In the genomic region with DNA sequence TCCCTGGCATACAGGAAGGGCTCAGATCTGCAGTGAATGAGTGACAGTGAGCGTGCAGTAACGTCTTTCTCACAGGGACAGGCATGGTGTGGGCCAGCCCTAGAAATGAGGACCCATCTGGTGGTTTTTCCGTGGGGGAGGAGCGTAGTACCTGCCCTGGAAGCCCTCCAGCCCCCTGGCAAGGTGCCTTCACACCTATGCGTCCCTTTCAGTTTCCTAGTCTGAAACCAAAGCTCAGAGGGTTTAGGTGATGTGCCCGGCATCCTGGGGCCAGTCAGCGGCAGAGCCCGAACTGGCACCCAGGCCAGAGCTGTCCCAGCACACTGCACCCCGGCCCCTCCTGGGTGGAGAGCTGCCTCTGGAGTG, we compare ENCODE assay signal across 10 cellular contexts. TPM values are rescaled to one million over a fixed set of nuclear protein-coding genes. Genes with fewer than 3 reads are reported as not detected.
A peak's percentile ranks its signal among the peaks of the same experiment; 100 is the strongest.
DNase-seq lines count a peak whose midpoint lies in the region; ATAC-seq and TF ChIP-seq lines count a peak whose summit lies in the region.
"Had no signal": no experiment of that assay in that cellular context is flagged by ENCODE, and none has a peak within 500 bp of the region (broad histone marks: within the 10 kb centered on the region; RNA-seq: fewer than 3 reads in every experiment).

No MANE protein-coding gene starts in this region.

- ATAC-seq in activated B cell treated with CpG ODN at 0.5 μM for 24 hours (ENCODE audit: low read depth) (no peak), naive B cell (ENCODE audit: low read depth in 2 of 2) (no peak), left lung (no peak), HG02623 (IDR thresholded peaks at IDR 0.05; ENCODE audit: unreplicated experiment) (no peak)
- ATAC-seq: PC-3 had no signal

- no peak for TF ChIP-seq CTCF in activated B cell treated with CpG ODN at 0.5 μM for 24 hours (IDR thresholded peaks at IDR 0.05)
- TF ChIP-seq CTCF in left lung (IDR thresholded peaks at IDR 0.05): no peak

- no peak overlapping the region for H3K27ac ChIP-seq in left lung

- CTCF ChIA-PET in activated B cell treated with CpG ODN at 0.5 μM for 24 hours (lab: Charles Lee): interaction anchor here (1.3 kb wide), 1 partner anchor 253 kb away, joined by 3 read pairs; no protein-coding TSS in a partner anchor

- H3K27ac Mint-ChIP-seq in activated B cell treated with CpG ODN at 0.5 μM for 24 hours: peak overlapping the region; percentile 81
- H3K27ac Mint-ChIP-seq in activated T-helper 1 cell treated with anti-CD3 and anti-CD28 coated beads, Interleukin-12 subunit alpha, Interleukin-12 subunit beta, Interleukin-2, Interleukin-4 antibody, amounts not matched to agents 30 ng/mL and 10 ng/mL and 1 ng/mL, durations not matched to agents 14 hours and 24 hours and 36 hours: peak overlapping the region; percentile 69
- peak overlapping the region in 5 of 6 donors; percentile 30 to 99 (median 42) for H3K27ac Mint-ChIP-seq in naive B cell

- H3K9me3 Mint-ChIP-seq in activated B cell treated with CpG ODN at 0.5 μM for 24 hours: no peaks in the 10 kb centered on the region
- H3K9me3 Mint-ChIP-seq in activated T-helper 1 cell treated with anti-CD3 and anti-CD28 coated beads, Interleukin-12 subunit alpha, Interleukin-12 subunit beta, Interleukin-2, Interleukin-4 antibody, amounts not matched to agents 30 ng/mL and 10 ng/mL and 1 ng/mL, durations not matched to agents 14 hours and 24 hours and 36 hours: no peaks in the 10 kb centered on the region
- no peaks in the 10 kb centered on the region for H3K9me3 Mint-ChIP-seq in naive B cell

- H3K36me3 ChIP-seq in left lung: no peaks in the 10 kb centered on the region

- H3K4me1 Mint-ChIP-seq in activated B cell treated with CpG ODN at 0.5 μM for 24 hours (peaks cover 71% of the 10 kb centered on the region), naive B cell (peaks cover 64 to 82% (median 78%) of the 10 kb centered on the region in 3 donors)
- H3K4me1 Mint-ChIP-seq in activated T-helper 1 cell treated with anti-CD3 and anti-CD28 coated beads, Interleukin-12 subunit alpha, Interleukin-12 subunit beta, Interleukin-2, Interleukin-4 antibody, amounts not matched to agents 30 ng/mL and 10 ng/mL and 1 ng/mL, durations not matched to agents 14 hours and 24 hours and 36 hours (ENCODE audit: low read depth): peaks cover 66% of the 10 kb centered on the region

- DNase-seq in activated B cell treated with CpG ODN at 0.5 μM for 24 hours (no peak), naive B cell (no peak), left lung (no peak), DMS79 treated with DMSO at 0.1 percent for 48 hours (lab: John Stamatoyannopoulos, UW) (no peak), NCI-H526 treated with DMSO at 0.1 percent for 48 hours (lab: John Stamatoyannopoulos, UW) (no peak)
- DNase-seq in activated T-helper 1 cell treated with anti-CD3 and anti-CD28 coated beads, Interleukin-12 subunit alpha, Interleukin-12 subunit beta, Interleukin-2, Interleukin-4 antibody, amounts not matched to agents 30 ng/mL and 10 ng/mL and 1 ng/mL, durations not matched to agents 14 hours and 24 hours and 36 hours (ENCODE audit: low spot score): peak; percentile 47
- peak; percentile 42 to 68 (median 50) for DNase-seq in stimulated activated naive CD4-positive, alpha-beta T cell (lab: John Stamatoyannopoulos, UW)
- DNase-seq: hypothalamus, PC-3 had no signal

- H3K27me3 Mint-ChIP-seq in activated B cell treated with CpG ODN at 0.5 μM for 24 hours (no peaks in the 10 kb centered on the region), naive B cell (no peaks in the 10 kb centered on the region)
- H3K27me3 Mint-ChIP-seq in activated T-helper 1 cell treated with anti-CD3 and anti-CD28 coated beads, Interleukin-12 subunit alpha, Interleukin-12 subunit beta, Interleukin-2, Interleukin-4 antibody, amounts not matched to agents 30 ng/mL and 10 ng/mL and 1 ng/mL, durations not matched to agents 14 hours and 24 hours and 36 hours (ENCODE audit: insufficient read depth): no peaks in the 10 kb centered on the region

- H3K4me3 Mint-ChIP-seq in activated B cell treated with CpG ODN at 0.5 μM for 24 hours: no peak overlapping the region
- H3K4me3 Mint-ChIP-seq in activated T-helper 1 cell treated with anti-CD3 and anti-CD28 coated beads, Interleukin-12 subunit alpha, Interleukin-12 subunit beta, Interleukin-2, Interleukin-4 antibody, amounts not matched to agents 30 ng/mL and 10 ng/mL and 1 ng/mL, durations not matched to agents 14 hours and 24 hours and 36 hours: peak overlapping the region; percentile 82
- peak overlapping the region in 1 of 8 donors; percentile 32 for H3K4me3 Mint-ChIP-seq in naive B cell

- H3K9me3 ChIP-seq in left lung: no peaks in the 10 kb centered on the region

- H3K4me1 ChIP-seq in left lung: peaks cover 17 to 30% of the 10 kb centered on the region in 2 donors

- POLR2A ChIA-PET in activated B cell treated with CpG ODN at 0.5 μM for 24 hours (lab: Charles Lee): interaction anchor here (0.6 kb wide), 1 partner anchor 328 kb away, joined by 11 read pairs; no protein-coding TSS in a partner anchor

- H3K27me3 ChIP-seq in left lung: peaks cover 20 to 35% of the 10 kb centered on the region in 2 donors

- H3K4me3 ChIP-seq in left lung: no peak overlapping the region

- intact Hi-C loops in activated B cell treated with CpG ODN at 0.5 μM for 24 hours (cut with micrococcal nuclease): no loop called here
- intact Hi-C loops in activated T-helper 1 cell treated with anti-CD3 and anti-CD28 coated beads, Interleukin-12 subunit alpha, Interleukin-12 subunit beta, Interleukin-2, Interleukin-4 antibody, amounts not matched to agents 30 ng/mL and 10 ng/mL and 1 ng/mL, durations not matched to agents 14 hours and 24 hours and 36 hours (cut with micrococcal nuclease): loop anchor here (10.0 kb wide), 3 partner anchors 309 to 1081 kb away; partner anchors contain the start of genes ECD, FAM149B1 and VSIR
- intact Hi-C loops in left lung (cut with DNase I): no loop called here

- peaks cover 12% of the 10 kb centered on the region for H3K36me3 Mint-ChIP-seq in activated B cell treated with CpG ODN at 0.5 μM for 24 hours (ENCODE audit: low read depth)
- H3K36me3 Mint-ChIP-seq in activated T-helper 1 cell treated with anti-CD3 and anti-CD28 coated beads, Interleukin-12 subunit alpha, Interleukin-12 subunit beta, Interleukin-2, Interleukin-4 antibody, amounts not matched to agents 30 ng/mL and 10 ng/mL and 1 ng/mL, durations not matched to agents 14 hours and 24 hours and 36 hours (ENCODE audit: low read depth): peaks cover 23% of the 10 kb centered on the region
- peaks cover 0 to 7% of the 10 kb centered on the region in 2 donors for H3K36me3 Mint-ChIP-seq in naive B cell

RNA-seq across cellular contexts. Expression of gene SPOCK2, which starts 4.3 kb away (rescaled TPM):
- 24.2 and 27.8 TPM in 2 replicates for total RNA-seq in activated B cell treated with CpG ODN at 0.5 μM for 24 hours
- 139 and 142 TPM in 2 replicates for total RNA-seq in activated T-helper 1 cell treated with anti-CD3 and anti-CD28 coated beads, Interleukin-12 subunit alpha, Interleukin-12 subunit beta, Interleukin-2, Interleukin-4 antibody, amounts not matched to agents 30 ng/mL and 10 ng/mL and 1 ng/mL, durations not matched to agents 14 hours and 24 hours and 36 hours
- polyA plus RNA-seq in naive B cell (ENCODE audit: low read depth in 6 of 6): 10 to 100 TPM; 27.8 to 59.5 (median 46.3) TPM
- total RNA-seq in left lung: 100 to 1,000 TPM in 1 of 2 donors, 10 to 100 TPM in 1; 69.7 to 107 TPM

Comparison
In these comparisons a context has a peak if more than half of its experiments do, and no peak if none do; other contexts are left out.
1. DNase-seq: peak in activated T-helper 1 cell treated with anti-CD3 and anti-CD28 coated beads, Interleukin-12 subunit alpha, Interleukin-12 subunit beta, Interleukin-2, Interleukin-4 antibody, amounts not matched to agents 30 ng/mL and 10 ng/mL and 1 ng/mL, durations not matched to agents 14 hours and 24 hours and 36 hours (single experiment) and stimulated activated naive CD4-positive, alpha-beta T cell (6 of 6); none in activated B cell treated with CpG ODN at 0.5 μM for 24 hours (single experiment), naive B cell (single experiment), left lung (0 of 2), DMS79 treated with DMSO at 0.1 percent for 48 hours (single experiment) and NCI-H526 treated with DMSO at 0.1 percent for 48 hours (single experiment).
2. Peak in every context shown above with its lines, with median percentiles within 50 percentile points of each other: H3K27ac Mint-ChIP-seq.